Comparison of ENCODE assay signal across 10 cellular contexts in the genomic region with DNA sequence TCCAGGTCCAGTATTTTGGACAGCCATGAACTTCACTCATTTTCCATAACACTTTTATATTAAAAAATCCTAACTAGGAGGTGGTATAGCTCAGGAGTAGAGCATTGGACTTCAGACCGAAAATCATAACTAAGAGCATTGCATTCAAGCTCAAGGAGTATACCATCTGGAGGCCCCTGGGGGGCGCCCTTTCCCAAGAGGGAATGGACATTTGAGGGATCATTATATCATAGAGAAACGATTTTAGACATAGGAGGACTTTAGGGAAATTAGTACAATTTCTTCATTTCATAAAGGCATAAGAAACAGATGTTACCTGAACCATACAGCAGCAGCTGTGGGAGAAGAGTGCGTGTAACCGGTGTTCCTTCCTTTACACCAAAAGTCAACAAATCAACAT. TPM values are rescaled to one million over a fixed set of nuclear protein-coding genes. Genes with fewer than 3 reads are reported as not detected.
DNase-seq lines count a peak whose midpoint lies in the region; ATAC-seq, FAIRE-seq and TF ChIP-seq lines count a peak whose summit lies in the region.
"Had no signal": no experiment of that assay in that cellular context is flagged by ENCODE, and none has a peak within 500 bp of the region (broad histone marks: within the 10 kb centered on the region; RNA-seq: fewer than 3 reads in every experiment).

No MANE protein-coding gene starts in this region.

- no TSS peak for BruUV-seq in GM12878 (replicated peaks; lab: Mats Ljungman, UMichigan)

- H4K20me1 ChIP-seq in GM12878 (ENCODE audit: control insufficient read depth, insufficient read depth) = no peaks in the 10 kb centered on the region

- no peaks in the 10 kb centered on the region for H3K79me2 ChIP-seq in GM12878 (ENCODE audit: control insufficient read depth, insufficient read depth, low read length)

- ATAC-seq in GM12878 (peak; percentile 66), GM19324 (IDR thresholded peaks at IDR 0.05; ENCODE audit: low FRiP score, unreplicated experiment) (no peak)

- FAIRE-seq in GM12878 (lab: Jason Lieb, UNC) (no peak), RCC 7860 (lab: Jason Lieb, UNC) (no peak)
- FAIRE-seq: colon had no signal

- H2AFZ ChIP-seq in GM12878 (ENCODE audit: control insufficient read depth, low read depth, low read length) = no peak overlapping the region

- H3K9me3 ChIP-seq in GM12878 (replicated peaks; ENCODE audit: control insufficient read depth, insufficient read depth, low read length) = no peaks in the 10 kb centered on the region

- no peak overlapping the region for H3K27ac Mint-ChIP-seq in activated CD4-positive, alpha-beta T cell treated with anti-CD3 and anti-CD28 coated beads, Interleukin-2, amount 10 ng/mL, durations not matched to agents 7 days and 5 days

- 40% methylated on average over 5 of the region's 5 CpGs for WGBS in GM12878 (ENCODE audit: insufficient coverage, insufficient replicate concordance, low lambda C conversion rate, missing lambda C conversion rate)

- RAD21 ChIA-PET in GM12878 (lab: Charles Lee; ENCODE audit: unreplicated experiment) = interaction anchor here (1.3 to 2.2 kb wide), 2 partner anchors 8 to 204 kb away, joined by 3 to 8 read pairs; no protein-coding TSS in a partner anchor

- H3K27ac ChIP-seq in GM12878 (ENCODE audit: control insufficient read depth, insufficient read depth) = no peak overlapping the region

- no peaks in the 10 kb centered on the region for H3K9me3 Mint-ChIP-seq in activated CD4-positive, alpha-beta T cell treated with anti-CD3 and anti-CD28 coated beads, Interleukin-2, amount 10 ng/mL, durations not matched to agents 7 days and 5 days

- no peak overlapping the region for H3K4me3 ChIP-seq in GM12878

- no peaks in the 10 kb centered on the region for H3K36me3 Mint-ChIP-seq in activated CD4-positive, alpha-beta T cell treated with anti-CD3 and anti-CD28 coated beads, Interleukin-2, amount 10 ng/mL, durations not matched to agents 7 days and 5 days (ENCODE audit: low read depth)

- TF ChIP-seq POLR2A in GM12878 (IDR thresholded peaks at IDR 0.05; ENCODE audit: low read depth, low read length) = no peak

- TF ChIP-seq RAD21 in GM12878 (IDR thresholded peaks at IDR 0.05; ENCODE audit: insufficient read depth, low read depth, low read length) = 0 out of 2 replicates have a peak, but pooled peaks have one; percentile 24

- no peaks in the 10 kb centered on the region for H3K36me3 ChIP-seq in GM12878 (ENCODE audit: control insufficient read depth in 2 of 2, insufficient read depth in 2 of 2, low read length in 1 of 2)

- H3K27me3 ChIP-seq in GM12878 (replicated peaks in 1 of 2; ENCODE audit: control insufficient read depth in 2 of 2, insufficient read depth in 2 of 2, low read length in 1 of 2) = no peaks in the 10 kb centered on the region

- no peak overlapping the region for H3K4me2 ChIP-seq in GM12878 (ENCODE audit: control insufficient read depth, insufficient read depth)

- in situ Hi-C loops in GM12878 (cut with MboI) = no loop called here

- SMC1A ChIA-PET in GM12878 (lab: Charles Lee; ENCODE audit: uncharacterized antibody, unreplicated experiment) = interaction anchor here (0.9 to 1.9 kb wide), 5 partner anchors 16 to 216 kb away, joined by 3 to 8 read pairs (median 5); no protein-coding TSS in a partner anchor

- no peak overlapping the region for H3K4me3 Mint-ChIP-seq in activated CD4-positive, alpha-beta T cell treated with anti-CD3 and anti-CD28 coated beads, Interleukin-2, amount 10 ng/mL, durations not matched to agents 7 days and 5 days

- H3K27me3 Mint-ChIP-seq in activated CD4-positive, alpha-beta T cell treated with anti-CD3 and anti-CD28 coated beads, Interleukin-2, amount 10 ng/mL, durations not matched to agents 7 days and 5 days = peaks cover 4% of the 10 kb centered on the region

- DNase-seq in activated CD4-positive, alpha-beta T cell treated with anti-CD3 and anti-CD28 coated beads, Interleukin-2, amount 10 ng/mL, durations not matched to agents 7 days and 5 days = peak; percentile 19
- no peak for DNase-seq in activated CD4-positive, alpha-beta T cell treated with anti-CD3 and anti-CD28 coated beads, Interleukin-2, amount 50 U/mL, for 4 hours
- DNase-seq in NCI-H1048 (lab: John Stamatoyannopoulos, UW) = peak; percentile 15
- no peak for DNase-seq in GM12878 (ENCODE audit: low read depth, low spot score)
- peak; percentile 19 for DNase-seq in stimulated activated CD4-positive, alpha-beta T cell treated with anti-CD3 and anti-CD28 coated beads, Interleukin-4, amount 100 ng/mL, for 24 hours
- DNase-seq in 8988T = no peak
- DNase-seq in RCC 7860 (ENCODE audit: low spot score) = no peak

- intact Hi-C loops in GM12878 (cut with micrococcal nuclease; ENCODE audit: unreplicated experiment) = no loop called here

- POLR2A ChIA-PET in activated CD4-positive, alpha-beta T cell treated with anti-CD3 and anti-CD28 coated beads, Interleukin-2, amount 10 ng/mL, durations not matched to agents 7 days and 5 days (lab: Charles Lee) = no interaction called here
- POLR2A ChIA-PET in GM12878 (lab: Charles Lee) = interaction anchor here (0.6 kb wide), 1 partner anchor 528 kb away, joined by 4 read pairs; no protein-coding TSS in a partner anchor

- H3K9ac ChIP-seq in GM12878 (ENCODE audit: control insufficient read depth, insufficient read depth, low read length) = no peak overlapping the region

- TF ChIP-seq EP300 in GM12878 (IDR thresholded peaks at IDR 0.05; ENCODE audit: borderline replicate concordance in 1 of 2, control insufficient read depth in 1 of 2, low read depth in 2 of 2, low read length in 2 of 2) = no peak

- no peaks in the 10 kb centered on the region; the same call in 1 of the 2 replicates for H3K4me1 ChIP-seq in GM12878 (ENCODE audit: control insufficient read depth, insufficient read depth, low read length)

- CTCF ChIA-PET in activated CD4-positive, alpha-beta T cell treated with anti-CD3 and anti-CD28 coated beads, Interleukin-2, amount 10 ng/mL, durations not matched to agents 7 days and 5 days (lab: Charles Lee) = interaction anchor here (0.8 to 1.2 kb wide), 2 partner anchors 29 to 31 kb away, joined by 3 to 4 read pairs; no protein-coding TSS in a partner anchor
- CTCF ChIA-PET in GM12878 (lab: Yijun Ruan, JAX) = interaction anchor here (0.7 to 2.7 kb wide), 13 partner anchors 11 to 162 kb away, joined by 3 to 18 read pairs (median 3); partner anchors contain the start of gene FBXO34

- TF ChIP-seq CTCF in GM12878 (IDR thresholded peaks at IDR 0.05 in 2 of 3, conservative IDR thresholded peaks at IDR 0.05 in 1 of 3; ENCODE audit: control insufficient read depth in 2 of 3, extremely low read depth in 1 of 3, insufficient read depth in 1 of 3, low read depth in 3 of 3, low read length in 3 of 3) = peak; percentile 34 to 47 (median 42); a peak in 5 of 6 replicates

- H3K4me1 Mint-ChIP-seq in activated CD4-positive, alpha-beta T cell treated with anti-CD3 and anti-CD28 coated beads, Interleukin-2, amount 10 ng/mL, durations not matched to agents 7 days and 5 days = peaks cover 13% of the 10 kb centered on the region

TF ChIP-seq in GM12878, 131 proteins besides CTCF, POLR2A, EP300 and RAD21 (continues in another document):
- no peak for TF ChIP-seq TAF1 (IDR thresholded peaks at IDR 0.05; ENCODE audit: borderline replicate concordance, low read depth, low read length)
- no peak for TF ChIP-seq ASH2L (IDR thresholded peaks at IDR 0.05; ENCODE audit: borderline replicate concordance, low read depth)
- no peak for TF ChIP-seq CBX3 (IDR thresholded peaks at IDR 0.05; ENCODE audit: borderline replicate concordance, low read depth)
- no peak for TF ChIP-seq ETV6 (conservative IDR thresholded peaks at IDR 0.05 in 1 of 2, IDR thresholded peaks at IDR 0.05 in 1 of 2; ENCODE audit: borderline replicate concordance in 1 of 2, low read depth in 1 of 2)

RNA-seq across cellular contexts. Expression of gene ATG14, which starts 5.2 kb away (rescaled TPM):
- total RNA-seq in activated CD4-positive, alpha-beta T cell treated with anti-CD3 and anti-CD28 coated beads, Interleukin-2, amount 10 ng/mL, durations not matched to agents 7 days and 5 days = 1 to 10 TPM; 5.3 to 6.1 TPM
- total RNA-seq in GM12878 (2013; cell fraction: nucleolus; rRNA removed) = 15.0 and 16.2 TPM in 2 replicates
- total RNA-seq in GM12878 (2014; rRNA removed) (6.3 and 7.3 TPM in 2 replicates), GM12878 (2014; rRNA removed; fragmentation: Illumina TruSeq; extraction: Trizol) (5.5 TPM in 2 replicates), GM12878 (2021) (4.3 and 4.5 TPM in 2 replicates)
- polyA plus RNA-seq in GM12878 (2011; ENCODE audit: low read depth) = 3.6 TPM
- polyA plus RNA-seq in GM12878 (2011; rRNA removed) (5.6 and 7.4 TPM in 2 replicates), GM12878 (2014; fragmentation: Illumina TruSeq; extraction: Trizol) (5.9 and 6.6 TPM in 2 replicates), GM12878 (2014; fragmentation: Nextera tagmentation; extraction: Ambion mirVana) (1 to 10 TPM; 1.1 to 1.4 TPM), GM12878 (2014; rRNA removed) (6.4 TPM in 2 replicates), GM12878 (2016; fragmentation: Nextera tagmentation; extraction: Ambion mirVana) (1 to 10 TPM; 1.8 to 2.1 TPM)
- polyA plus RNA-seq in GM12878 (2011; cell fraction: cytosol; rRNA removed) = 2.7 and 3.0 TPM in 2 replicates
- polyA plus RNA-seq in GM12878 (2011; cell fraction: nucleus; rRNA removed) = 8.6 and 8.7 TPM in 2 replicates
- polyA plus RNA-seq in GM12878 (2012) = 4.1 and 4.6 TPM in 2 replicates
- polyA minus RNA-seq in GM12878 (2011; rRNA and poly(A)+ RNA removed) = 3.7 and 4.1 TPM in 2 replicates
- 1.6 and 1.7 TPM in 2 replicates for polyA minus RNA-seq in GM12878 (2011; cell fraction: cytosol; rRNA and poly(A)+ RNA removed)
- 2.7 and 4.0 TPM in 2 replicates for polyA minus RNA-seq in GM12878 (2011; cell fraction: nucleus; rRNA and poly(A)+ RNA removed)

RNA-seq across cellular contexts. Expression of gene TBPL2, which starts 23.6 kb away (rescaled TPM):
- total RNA-seq in activated CD4-positive, alpha-beta T cell treated with anti-CD3 and anti-CD28 coated beads, Interleukin-2, amount 10 ng/mL, durations not matched to agents 7 days and 5 days = not detected
- not detected in 2 replicates for total RNA-seq in GM12878 (2013; cell fraction: nucleolus; rRNA removed)
- total RNA-seq in GM12878 (2014; rRNA removed) = not detected in 2 replicates
- not detected in 2 replicates for total RNA-seq in GM12878 (2014; rRNA removed; fragmentation: Illumina TruSeq; extraction: Trizol)
- 0.41 TPM in 1 of 2 replicates, not detected in the other for total RNA-seq in GM12878 (2021)
- not detected for polyA plus RNA-seq in GM12878 (2011; ENCODE audit: low read depth)
- polyA plus RNA-seq in GM12878 (2011; rRNA removed) = not detected in 2 replicates
- not detected in 2 replicates for polyA plus RNA-seq in GM12878 (2011; cell fraction: cytosol; rRNA removed)
- not detected in 2 replicates for polyA plus RNA-seq in GM12878 (2011; cell fraction: nucleus; rRNA removed)
- polyA plus RNA-seq in GM12878 (2012) = not detected in 2 replicates
- not detected in 2 replicates for polyA plus RNA-seq in GM12878 (2014; fragmentation: Illumina TruSeq; extraction: Trizol)
- polyA plus RNA-seq in GM12878 (2014; fragmentation: Nextera tagmentation; extraction: Ambion mirVana) = not detected
- not detected in 2 replicates for polyA plus RNA-seq in GM12878 (2014; rRNA removed)
- not detected for polyA plus RNA-seq in GM12878 (2016; fragmentation: Nextera tagmentation; extraction: Ambion mirVana)
- not detected in 2 replicates for polyA minus RNA-seq in GM12878 (2011; rRNA and poly(A)+ RNA removed)
- not detected in 2 replicates for polyA minus RNA-seq in GM12878 (2011; cell fraction: cytosol; rRNA and poly(A)+ RNA removed)
- not detected in 2 replicates for polyA minus RNA-seq in GM12878 (2011; cell fraction: nucleus; rRNA and poly(A)+ RNA removed)
- total RNA-seq: pulmonary artery endothelial cell had no signal

Comparison
In these comparisons a context has a peak if more than half of its experiments do, and no peak if none do; other contexts are left out.
1. DNase-seq: peak in activated CD4-positive, alpha-beta T cell treated with anti-CD3 and anti-CD28 coated beads, Interleukin-2, amount 10 ng/mL, durations not matched to agents 7 days and 5 days (single experiment), NCI-H1048 (single experiment) and stimulated activated CD4-positive, alpha-beta T cell treated with anti-CD3 and anti-CD28 coated beads, Interleukin-4, amount 100 ng/mL, for 24 hours (single experiment); none in activated CD4-positive, alpha-beta T cell treated with anti-CD3 and anti-CD28 coated beads, Interleukin-2, amount 50 U/mL, for 4 hours (0 of 2), GM12878 (single experiment), 8988T (single experiment) and RCC 7860 (single experiment).